In genomic region chr1:9128520-9129371, GRCh38 we compare ENCODE assay signal across 1 cellular context.
TF ChIP-seq lines count a peak whose summit lies in the region.

A gene with protein sequence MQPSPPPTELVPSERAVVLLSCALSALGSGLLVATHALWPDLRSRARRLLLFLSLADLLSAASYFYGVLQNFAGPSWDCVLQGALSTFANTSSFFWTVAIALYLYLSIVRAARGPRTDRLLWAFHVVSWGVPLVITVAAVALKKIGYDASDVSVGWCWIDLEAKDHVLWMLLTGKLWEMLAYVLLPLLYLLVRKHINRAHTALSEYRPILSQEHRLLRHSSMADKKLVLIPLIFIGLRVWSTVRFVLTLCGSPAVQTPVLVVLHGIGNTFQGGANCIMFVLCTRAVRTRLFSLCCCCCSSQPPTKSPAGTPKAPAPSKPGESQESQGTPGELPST (minus strand): TSS chr1:9129102. CDS start chr1:9129027, 75 bp downstream.

TF ChIP-seq in HepG2, 621 proteins besides CTCF, POLR2A, EP300 and RAD21 (continued from another document and continues in another):
- TF ChIP-seq, protein P1, sequence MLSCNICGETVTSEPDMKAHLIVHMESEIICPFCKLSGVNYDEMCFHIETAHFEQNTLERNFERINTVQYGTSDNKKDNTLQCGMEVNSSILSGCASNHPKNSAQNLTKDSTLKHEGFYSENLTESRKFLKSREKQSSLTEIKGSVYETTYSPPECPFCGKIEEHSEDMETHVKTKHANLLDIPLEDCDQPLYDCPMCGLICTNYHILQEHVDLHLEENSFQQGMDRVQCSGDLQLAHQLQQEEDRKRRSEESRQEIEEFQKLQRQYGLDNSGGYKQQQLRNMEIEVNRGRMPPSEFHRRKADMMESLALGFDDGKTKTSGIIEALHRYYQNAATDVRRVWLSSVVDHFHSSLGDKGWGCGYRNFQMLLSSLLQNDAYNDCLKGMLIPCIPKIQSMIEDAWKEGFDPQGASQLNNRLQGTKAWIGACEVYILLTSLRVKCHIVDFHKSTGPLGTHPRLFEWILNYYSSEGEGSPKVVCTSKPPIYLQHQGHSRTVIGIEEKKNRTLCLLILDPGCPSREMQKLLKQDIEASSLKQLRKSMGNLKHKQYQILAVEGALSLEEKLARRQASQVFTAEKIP (CRISPR knock-in tag; IDR thresholded peaks at IDR 0.05; ENCODE audit: borderline replicate concordance): no peak
- TF ChIP-seq SALL2 (CRISPR knock-in tag; IDR thresholded peaks at IDR 0.05) (peak; percentile 50; the same call in 1 of the 2 replicates), RBFOX2 (IDR thresholded peaks at IDR 0.05; ENCODE audit: low read depth, low read length) (peak; percentile 79; the same call in 1 of the 2 replicates), SMARCC2 (IDR thresholded peaks at IDR 0.05) (no peak), ZNF672 (CRISPR knock-in tag; IDR thresholded peaks at IDR 0.05) (no peak), HIVEP1 (CRISPR knock-in tag; IDR thresholded peaks at IDR 0.05) (peak; percentile 81; the same call in 1 of the 2 replicates), PHF8 (CRISPR knock-in tag; IDR thresholded peaks at IDR 0.05) (peak; percentile 66), PITX1 (CRISPR knock-in tag; IDR thresholded peaks at IDR 0.05) (0 out of 2 replicates have a peak, but pooled peaks have one; percentile 26), RFX1 (IDR thresholded peaks at IDR 0.05) (no peak), ZNF18 (CRISPR knock-in tag; IDR thresholded peaks at IDR 0.05; ENCODE audit: insufficient replicate concordance) (no peak), ZNF20 (CRISPR knock-in tag; IDR thresholded peaks at IDR 0.05) (no peak), TFDP2 (CRISPR knock-in tag; IDR thresholded peaks at IDR 0.05) (peak; percentile 58; the same call in 1 of the 2 replicates), HDAC1 (CRISPR knock-in tag; IDR thresholded peaks at IDR 0.05) (peak; percentile 50), ATF2 (CRISPR knock-in tag; IDR thresholded peaks at IDR 0.05) (peak; percentile 16; the same call in 1 of the 2 replicates), ATF7-NPFF (CRISPR knock-in tag; IDR thresholded peaks at IDR 0.05; ENCODE audit: low read depth) (peak; percentile 85), ZNF878 (CRISPR knock-in tag; IDR thresholded peaks at IDR 0.05) (no peak), ZNF337 (CRISPR knock-in tag; IDR thresholded peaks at IDR 0.05; ENCODE audit: borderline replicate concordance, low read depth) (no peak), YY1 (IDR thresholded peaks at IDR 0.05; ENCODE audit: insufficient read depth, insufficient replicate concordance, low read depth, low read length) (peak; percentile 24), FOSL2 (CRISPR knock-in tag; IDR thresholded peaks at IDR 0.05) (no peak), FOXO1 (CRISPR knock-in tag; IDR thresholded peaks at IDR 0.05) (no peak), ZNF562 (CRISPR knock-in tag; IDR thresholded peaks at IDR 0.05; ENCODE audit: borderline replicate concordance) (no peak), KDM3A (CRISPR knock-in tag; IDR thresholded peaks at IDR 0.05; ENCODE audit: low read depth) (peak; percentile 46; the same call in 1 of the 2 replicates), REXO4 (CRISPR knock-in tag; IDR thresholded peaks at IDR 0.05; ENCODE audit: borderline replicate concordance) (0 out of 2 replicates have a peak, but pooled peaks have one; percentile 55), SAFB2 (CRISPR knock-in tag; IDR thresholded peaks at IDR 0.05; ENCODE audit: borderline replicate concordance, low read depth) (peak; percentile 33; the same call in 1 of the 2 replicates), NRL (CRISPR knock-in tag; IDR thresholded peaks at IDR 0.05; ENCODE audit: borderline replicate concordance) (no peak), HMG20A (CRISPR knock-in tag; IDR thresholded peaks at IDR 0.05; ENCODE audit: borderline replicate concordance) (no peak), SOX5 (CRISPR knock-in tag; IDR thresholded peaks at IDR 0.05; ENCODE audit: borderline replicate concordance) (no peak), TRIM24 (CRISPR knock-in tag; IDR thresholded peaks at IDR 0.05) (0 out of 2 replicates have a peak, but pooled peaks have one; percentile 33), HOXA5 (CRISPR knock-in tag; IDR thresholded peaks at IDR 0.05) (0 out of 2 replicates have a peak, but pooled peaks have one; percentile 44), ZNF7 (CRISPR knock-in tag; IDR thresholded peaks at IDR 0.05) (no peak), SMAD3 (CRISPR knock-in tag; IDR thresholded peaks at IDR 0.05) (no peak), ZNF605 (CRISPR knock-in tag; IDR thresholded peaks at IDR 0.05) (peak; percentile 74), ZNF280B (CRISPR knock-in tag; IDR thresholded peaks at IDR 0.05; ENCODE audit: borderline replicate concordance) (no peak), HNF4A (CRISPR knock-in tag; IDR thresholded peaks at IDR 0.05) (no peak), KDM4B (CRISPR knock-in tag; IDR thresholded peaks at IDR 0.05) (no peak), HNRNPLL (IDR thresholded peaks at IDR 0.05; ENCODE audit: low read depth, low read length, poor library complexity, severe bottlenecking) (peak; percentile 65), ZFYVE20 (CRISPR knock-in tag; IDR thresholded peaks at IDR 0.05; ENCODE audit: borderline replicate concordance, low read depth) (0 out of 2 replicates have a peak, but pooled peaks have one; percentile 52), ONECUT2 (CRISPR knock-in tag; IDR thresholded peaks at IDR 0.05) (no peak), ELF4 (CRISPR knock-in tag; IDR thresholded peaks at IDR 0.05; ENCODE audit: borderline replicate concordance) (no peak)
- TF ChIP-seq, protein P2, sequence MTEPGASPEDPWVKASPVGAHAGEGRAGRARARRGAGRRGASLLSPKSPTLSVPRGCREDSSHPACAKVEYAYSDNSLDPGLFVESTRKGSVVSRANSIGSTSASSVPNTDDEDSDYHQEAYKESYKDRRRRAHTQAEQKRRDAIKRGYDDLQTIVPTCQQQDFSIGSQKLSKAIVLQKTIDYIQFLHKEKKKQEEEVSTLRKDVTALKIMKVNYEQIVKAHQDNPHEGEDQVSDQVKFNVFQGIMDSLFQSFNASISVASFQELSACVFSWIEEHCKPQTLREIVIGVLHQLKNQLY (CRISPR knock-in tag; IDR thresholded peaks at IDR 0.05): no peak
- TF ChIP-seq, protein P3, sequence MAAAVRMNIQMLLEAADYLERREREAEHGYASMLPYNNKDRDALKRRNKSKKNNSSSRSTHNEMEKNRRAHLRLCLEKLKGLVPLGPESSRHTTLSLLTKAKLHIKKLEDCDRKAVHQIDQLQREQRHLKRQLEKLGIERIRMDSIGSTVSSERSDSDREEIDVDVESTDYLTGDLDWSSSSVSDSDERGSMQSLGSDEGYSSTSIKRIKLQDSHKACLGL (CRISPR knock-in tag; IDR thresholded peaks at IDR 0.05): peak; percentile 82
- TF ChIP-seq, protein P4, sequence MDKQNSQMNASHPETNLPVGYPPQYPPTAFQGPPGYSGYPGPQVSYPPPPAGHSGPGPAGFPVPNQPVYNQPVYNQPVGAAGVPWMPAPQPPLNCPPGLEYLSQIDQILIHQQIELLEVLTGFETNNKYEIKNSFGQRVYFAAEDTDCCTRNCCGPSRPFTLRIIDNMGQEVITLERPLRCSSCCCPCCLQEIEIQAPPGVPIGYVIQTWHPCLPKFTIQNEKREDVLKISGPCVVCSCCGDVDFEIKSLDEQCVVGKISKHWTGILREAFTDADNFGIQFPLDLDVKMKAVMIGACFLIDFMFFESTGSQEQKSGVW (CRISPR knock-in tag; IDR thresholded peaks at IDR 0.05; ENCODE audit: borderline replicate concordance): no peak
- TF ChIP-seq, protein P5, sequence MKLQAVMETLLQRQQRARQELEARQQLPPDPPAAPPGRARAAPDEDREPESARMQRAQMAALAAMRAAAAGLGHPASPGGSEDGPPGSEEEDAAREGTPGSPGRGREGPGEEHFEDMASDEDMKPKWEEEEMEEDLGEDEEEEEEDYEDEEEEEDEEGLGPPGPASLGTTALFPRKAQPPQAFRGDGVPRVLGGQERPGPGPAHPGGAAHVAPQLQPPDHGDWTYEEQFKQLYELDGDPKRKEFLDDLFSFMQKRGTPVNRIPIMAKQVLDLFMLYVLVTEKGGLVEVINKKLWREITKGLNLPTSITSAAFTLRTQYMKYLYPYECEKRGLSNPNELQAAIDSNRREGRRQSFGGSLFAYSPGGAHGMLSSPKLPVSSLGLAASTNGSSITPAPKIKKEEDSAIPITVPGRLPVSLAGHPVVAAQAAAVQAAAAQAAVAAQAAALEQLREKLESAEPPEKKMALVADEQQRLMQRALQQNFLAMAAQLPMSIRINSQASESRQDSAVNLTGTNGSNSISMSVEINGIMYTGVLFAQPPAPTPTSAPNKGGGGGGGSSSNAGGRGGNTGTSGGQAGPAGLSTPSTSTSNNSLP (IDR thresholded peaks at IDR 0.05; ENCODE audit: low read depth, low read length): no peak
- TF ChIP-seq, protein P6, sequence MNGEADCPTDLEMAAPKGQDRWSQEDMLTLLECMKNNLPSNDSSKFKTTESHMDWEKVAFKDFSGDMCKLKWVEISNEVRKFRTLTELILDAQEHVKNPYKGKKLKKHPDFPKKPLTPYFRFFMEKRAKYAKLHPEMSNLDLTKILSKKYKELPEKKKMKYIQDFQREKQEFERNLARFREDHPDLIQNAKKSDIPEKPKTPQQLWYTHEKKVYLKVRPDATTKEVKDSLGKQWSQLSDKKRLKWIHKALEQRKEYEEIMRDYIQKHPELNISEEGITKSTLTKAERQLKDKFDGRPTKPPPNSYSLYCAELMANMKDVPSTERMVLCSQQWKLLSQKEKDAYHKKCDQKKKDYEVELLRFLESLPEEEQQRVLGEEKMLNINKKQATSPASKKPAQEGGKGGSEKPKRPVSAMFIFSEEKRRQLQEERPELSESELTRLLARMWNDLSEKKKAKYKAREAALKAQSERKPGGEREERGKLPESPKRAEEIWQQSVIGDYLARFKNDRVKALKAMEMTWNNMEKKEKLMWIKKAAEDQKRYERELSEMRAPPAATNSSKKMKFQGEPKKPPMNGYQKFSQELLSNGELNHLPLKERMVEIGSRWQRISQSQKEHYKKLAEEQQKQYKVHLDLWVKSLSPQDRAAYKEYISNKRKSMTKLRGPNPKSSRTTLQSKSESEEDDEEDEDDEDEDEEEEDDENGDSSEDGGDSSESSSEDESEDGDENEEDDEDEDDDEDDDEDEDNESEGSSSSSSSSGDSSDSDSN (CRISPR knock-in tag; IDR thresholded peaks at IDR 0.05): peak; percentile 89
- TF ChIP-seq, protein P7, sequence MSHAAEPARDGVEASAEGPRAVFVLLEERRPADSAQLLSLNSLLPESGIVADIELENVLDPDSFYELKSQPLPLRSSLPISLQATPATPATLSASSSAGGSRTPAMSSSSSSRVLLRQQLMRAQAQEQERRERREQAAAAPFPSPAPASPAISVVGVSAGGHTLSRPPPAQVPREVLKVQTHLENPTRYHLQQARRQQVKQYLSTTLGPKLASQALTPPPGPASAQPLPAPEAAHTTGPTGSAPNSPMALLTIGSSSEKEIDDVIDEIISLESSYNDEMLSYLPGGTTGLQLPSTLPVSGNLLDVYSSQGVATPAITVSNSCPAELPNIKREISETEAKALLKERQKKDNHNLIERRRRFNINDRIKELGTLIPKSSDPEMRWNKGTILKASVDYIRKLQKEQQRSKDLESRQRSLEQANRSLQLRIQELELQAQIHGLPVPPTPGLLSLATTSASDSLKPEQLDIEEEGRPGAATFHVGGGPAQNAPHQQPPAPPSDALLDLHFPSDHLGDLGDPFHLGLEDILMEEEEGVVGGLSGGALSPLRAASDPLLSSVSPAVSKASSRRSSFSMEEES (CRISPR knock-in tag; IDR thresholded peaks at IDR 0.05): peak; percentile 47; the same call in 1 of the 2 replicates
- TF ChIP-seq, protein P8, sequence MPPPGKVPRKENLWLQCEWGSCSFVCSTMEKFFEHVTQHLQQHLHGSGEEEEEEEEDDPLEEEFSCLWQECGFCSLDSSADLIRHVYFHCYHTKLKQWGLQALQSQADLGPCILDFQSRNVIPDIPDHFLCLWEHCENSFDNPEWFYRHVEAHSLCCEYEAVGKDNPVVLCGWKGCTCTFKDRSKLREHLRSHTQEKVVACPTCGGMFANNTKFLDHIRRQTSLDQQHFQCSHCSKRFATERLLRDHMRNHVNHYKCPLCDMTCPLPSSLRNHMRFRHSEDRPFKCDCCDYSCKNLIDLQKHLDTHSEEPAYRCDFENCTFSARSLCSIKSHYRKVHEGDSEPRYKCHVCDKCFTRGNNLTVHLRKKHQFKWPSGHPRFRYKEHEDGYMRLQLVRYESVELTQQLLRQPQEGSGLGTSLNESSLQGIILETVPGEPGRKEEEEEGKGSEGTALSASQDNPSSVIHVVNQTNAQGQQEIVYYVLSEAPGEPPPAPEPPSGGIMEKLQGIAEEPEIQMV (CRISPR knock-in tag; IDR thresholded peaks at IDR 0.05; ENCODE audit: low read depth): no peak
